12 cellular contexts compared by ENCODE assay signal in genomic region chr7:23072043-23072442, GRCh38. TPM values are rescaled to one million over a fixed set of nuclear protein-coding genes. Genes with fewer than 3 reads are reported as not detected.
A peak's percentile ranks its signal among the peaks of the same experiment; 100 is the strongest.
DNase-seq lines count a peak whose midpoint lies in the region; ATAC-seq and TF ChIP-seq lines count a peak whose summit lies in the region.
"Had no signal": no experiment of that assay in that cellular context is flagged by ENCODE, and none has a peak within 500 bp of the region (broad histone marks: within the 10 kb centered on the region; RNA-seq: fewer than 3 reads in every experiment).

No MANE protein-coding gene starts in this region.

- H3K4me1 Mint-ChIP-seq in endothelial cell (ENCODE audit: unreplicated experiment), result peaks cover 46% of the 10 kb centered on the region
- no peaks in the 10 kb centered on the region for H3K4me1 Mint-ChIP-seq in activated naive CD8-positive, alpha-beta T cell treated with anti-CD3 and anti-CD28 coated beads for 36 hours
- H3K4me1 Mint-ChIP-seq: stimulated activated naive CD8-positive, alpha-beta T cell treated with anti-CD3 and anti-CD28 coated beads, Interleukin-15, amount 100 ng/mL, for 72 hours had no signal

- H3K27me3 ChIP-seq in GM23248 (replicated peaks; ENCODE audit: insufficient read depth), result no peaks in the 10 kb centered on the region
- no peaks in the 10 kb centered on the region for H3K27me3 ChIP-seq in osteoblast (ENCODE audit: insufficient read depth, low read length)
- H3K27me3 ChIP-seq: Peyer's patch had no signal

- H3K27ac ChIP-seq in GM23248 (no peak overlapping the region), osteoblast (ENCODE audit: low read depth, low read length) (no peak overlapping the region)
- H3K27ac ChIP-seq: Peyer's patch had no signal

- peak; percentile 59 for DNase-seq in GM23248
- peak; percentile 33 for DNase-seq in OCI-M1 (lab: John Stamatoyannopoulos, UW)
- no peak for DNase-seq in endothelial cell (ENCODE audit: low spot score)
- DNase-seq in osteoblast (ENCODE audit: insufficient read length, low spot score, missing footprints), result no peak
- no peak for DNase-seq in kidney glomerular epithelial cell (lab: John Stamatoyannopoulos, UW)
- DNase-seq in epidermal melanocyte (ENCODE audit: insufficient read length, low spot score), result no peak
- DNase-seq in activated naive CD8-positive, alpha-beta T cell treated with anti-CD3 and anti-CD28 coated beads for 36 hours, result no peak
- DNase-seq: activated T-cell treated with anti-CD3 and anti-CD28 coated beads, Interleukin-2, amount 50 U/mL, for 1 hour; Peyer's patch; stimulated activated CD4-positive, alpha-beta T cell treated with anti-CD3 and anti-CD28 coated beads, Interleukin-1b, Interleukin-23, amount 100 ng/mL, for 48 hours; stimulated activated naive CD8-positive, alpha-beta T cell treated with anti-CD3 and anti-CD28 coated beads, Interleukin-15, amount 100 ng/mL, for 72 hours had no signal

- H3K4me2 ChIP-seq in GM23248 (ENCODE audit: unreplicated experiment), result no peak overlapping the region
- peak overlapping the region; percentile 57 for H3K4me2 ChIP-seq in osteoblast (ENCODE audit: insufficient read depth, low read length)

- H3K4me1 ChIP-seq in GM23248 (ENCODE audit: insufficient read depth), result peaks cover 20% of the 10 kb centered on the region
- H3K4me1 ChIP-seq in osteoblast (ENCODE audit: insufficient read depth, low read length), result peaks cover 11% of the 10 kb centered on the region
- H3K4me1 ChIP-seq: Peyer's patch had no signal

- peaks cover 18% of the 10 kb centered on the region for H3F3A ChIP-seq in GM23248 (ENCODE audit: insufficient read depth)

- H3K9me3 ChIP-seq in GM23248 (ENCODE audit: low read depth) (no peaks in the 10 kb centered on the region), osteoblast (ENCODE audit: low read depth, low read length) (no peaks in the 10 kb centered on the region)
- H3K9me3 ChIP-seq: Peyer's patch had no signal

- H3K36me3 ChIP-seq in GM23248 (ENCODE audit: low read depth), result no peaks in the 10 kb centered on the region
- no peaks in the 10 kb centered on the region for H3K36me3 ChIP-seq in osteoblast (ENCODE audit: insufficient read depth, low read length)
- H3K36me3 ChIP-seq: Peyer's patch had no signal

- peaks cover 2% of the 10 kb centered on the region for H3K27me3 Mint-ChIP-seq in endothelial cell (ENCODE audit: unreplicated experiment)
- H3K27me3 Mint-ChIP-seq in activated naive CD8-positive, alpha-beta T cell treated with anti-CD3 and anti-CD28 coated beads for 36 hours, result no peaks in the 10 kb centered on the region

- peak overlapping the region; percentile 20; the same call in 1 of the 2 replicates for H3K9ac ChIP-seq in GM23248

- H3K9me2 ChIP-seq in GM23248 (ENCODE audit: insufficient read depth), result no peaks in the 10 kb centered on the region

- TF ChIP-seq CTCF in endothelial cell (IDR thresholded peaks at IDR 0.05; ENCODE audit: unreplicated experiment) (no peak), osteoblast (IDR thresholded peaks at IDR 0.05; ENCODE audit: extremely low read depth, low read depth, low read length) (peak; percentile 60)

- H3K4me3 ChIP-seq in GM23248 (no peak overlapping the region), osteoblast (ENCODE audit: insufficient read depth, low read length) (no peak overlapping the region)
- H3K4me3 ChIP-seq: Peyer's patch had no signal

- H4K20me1 ChIP-seq in GM23248 (ENCODE audit: insufficient read depth) (no peaks in the 10 kb centered on the region), osteoblast (ENCODE audit: insufficient read depth, low read length) (no peaks in the 10 kb centered on the region)

- H3K27ac Mint-ChIP-seq in endothelial cell (ENCODE audit: unreplicated experiment), result peak overlapping the region; percentile 83
- no peak overlapping the region for H3K27ac Mint-ChIP-seq in activated naive CD8-positive, alpha-beta T cell treated with anti-CD3 and anti-CD28 coated beads for 36 hours
- H3K27ac Mint-ChIP-seq: stimulated activated naive CD8-positive, alpha-beta T cell treated with anti-CD3 and anti-CD28 coated beads, Interleukin-15, amount 100 ng/mL, for 72 hours had no signal

- H3K4me3 Mint-ChIP-seq in endothelial cell (ENCODE audit: unreplicated experiment), result no peak overlapping the region
- H3K4me3 Mint-ChIP-seq in activated naive CD8-positive, alpha-beta T cell treated with anti-CD3 and anti-CD28 coated beads for 36 hours, result no peak overlapping the region
- H3K4me3 Mint-ChIP-seq: stimulated activated naive CD8-positive, alpha-beta T cell treated with anti-CD3 and anti-CD28 coated beads, Interleukin-15, amount 100 ng/mL, for 72 hours had no signal

- H2AFZ ChIP-seq in GM23248 (peak overlapping the region; percentile 52), osteoblast (ENCODE audit: low read length) (peak overlapping the region; percentile 60)

- H3K9me3 Mint-ChIP-seq in endothelial cell (ENCODE audit: unreplicated experiment), result no peaks in the 10 kb centered on the region
- H3K9me3 Mint-ChIP-seq in activated naive CD8-positive, alpha-beta T cell treated with anti-CD3 and anti-CD28 coated beads for 36 hours, result no peaks in the 10 kb centered on the region
- H3K9me3 Mint-ChIP-seq: stimulated activated naive CD8-positive, alpha-beta T cell treated with anti-CD3 and anti-CD28 coated beads, Interleukin-15, amount 100 ng/mL, for 72 hours had no signal

- ATAC-seq in HG02981 (IDR thresholded peaks at IDR 0.05; ENCODE audit: unreplicated experiment), result no peak
- ATAC-seq: stimulated activated naive CD8-positive, alpha-beta T cell treated with anti-CD3 and anti-CD28 coated beads, Interleukin-15, amount 100 ng/mL, for 72 hours had no signal

- in situ Hi-C loops in GM23248 (cut with MboI), result loop anchor here (25.0 kb wide), 1 partner anchor 235 kb away; no protein-coding TSS in a partner anchor

- no peaks in the 10 kb centered on the region for H3K36me3 Mint-ChIP-seq in endothelial cell (ENCODE audit: low read depth, unreplicated experiment)
- H3K36me3 Mint-ChIP-seq in activated naive CD8-positive, alpha-beta T cell treated with anti-CD3 and anti-CD28 coated beads for 36 hours, result no peaks in the 10 kb centered on the region

- H3K79me2 ChIP-seq in GM23248 (ENCODE audit: insufficient read depth) (no peaks in the 10 kb centered on the region), osteoblast (ENCODE audit: insufficient read depth, low read length) (no peaks in the 10 kb centered on the region)

- WGBS in GM23248 (ENCODE audit: low coverage in 1 of 2, low lambda C conversion rate in 2 of 2, missing lambda C conversion rate in 2 of 2), 2 experiments, result 22 to 33% methylated on average over 1 of the region's 1 CpG

RNA-seq across cellular contexts. Expression of gene KLHL7, which starts 33.5 kb away (rescaled TPM):
- total RNA-seq in GM23248 (2014; rRNA removed; shearing (Covaris generic)), result 34.9 and 57.7 TPM in 2 replicates
- 33.9 and 39.6 TPM in 2 replicates for polyA plus RNA-seq in GM23248 (2016; fragmentation: Nextera tagmentation; extraction: Ambion mirVana)
- total RNA-seq in endothelial cell (ENCODE audit: unreplicated experiment), result 44.8 TPM
- 44.2 and 44.5 TPM in 2 replicates for total RNA-seq in osteoblast
- total RNA-seq in activated naive CD8-positive, alpha-beta T cell treated with anti-CD3 and anti-CD28 coated beads for 36 hours, result 10 to 100 TPM; 16.6 to 19.1 TPM

RNA-seq across cellular contexts. Expression of gene HYCC1, which starts 58.1 kb away (rescaled TPM):
- 55.6 and 59.2 TPM in 2 replicates for total RNA-seq in GM23248 (2014; rRNA removed; shearing (Covaris generic))
- polyA plus RNA-seq in GM23248 (2016; fragmentation: Nextera tagmentation; extraction: Ambion mirVana), result 56.9 and 62.9 TPM in 2 replicates
- total RNA-seq in endothelial cell (ENCODE audit: unreplicated experiment), result 93.8 TPM
- 103 and 121 TPM in 2 replicates for total RNA-seq in osteoblast
- total RNA-seq in activated naive CD8-positive, alpha-beta T cell treated with anti-CD3 and anti-CD28 coated beads for 36 hours, result 10 to 100 TPM; 24.8 to 27.9 TPM

Comparison
In these comparisons a context has a peak if more than half of its experiments do, and no peak if none do; other contexts are left out.
1. DNase-seq: peak in GM23248 (single experiment) and OCI-M1 (single experiment); none in endothelial cell (single experiment), osteoblast (single experiment), kidney glomerular epithelial cell (single experiment), epidermal melanocyte (single experiment) and activated naive CD8-positive, alpha-beta T cell treated with anti-CD3 and anti-CD28 coated beads for 36 hours (single experiment).